In the genomic region with DNA sequence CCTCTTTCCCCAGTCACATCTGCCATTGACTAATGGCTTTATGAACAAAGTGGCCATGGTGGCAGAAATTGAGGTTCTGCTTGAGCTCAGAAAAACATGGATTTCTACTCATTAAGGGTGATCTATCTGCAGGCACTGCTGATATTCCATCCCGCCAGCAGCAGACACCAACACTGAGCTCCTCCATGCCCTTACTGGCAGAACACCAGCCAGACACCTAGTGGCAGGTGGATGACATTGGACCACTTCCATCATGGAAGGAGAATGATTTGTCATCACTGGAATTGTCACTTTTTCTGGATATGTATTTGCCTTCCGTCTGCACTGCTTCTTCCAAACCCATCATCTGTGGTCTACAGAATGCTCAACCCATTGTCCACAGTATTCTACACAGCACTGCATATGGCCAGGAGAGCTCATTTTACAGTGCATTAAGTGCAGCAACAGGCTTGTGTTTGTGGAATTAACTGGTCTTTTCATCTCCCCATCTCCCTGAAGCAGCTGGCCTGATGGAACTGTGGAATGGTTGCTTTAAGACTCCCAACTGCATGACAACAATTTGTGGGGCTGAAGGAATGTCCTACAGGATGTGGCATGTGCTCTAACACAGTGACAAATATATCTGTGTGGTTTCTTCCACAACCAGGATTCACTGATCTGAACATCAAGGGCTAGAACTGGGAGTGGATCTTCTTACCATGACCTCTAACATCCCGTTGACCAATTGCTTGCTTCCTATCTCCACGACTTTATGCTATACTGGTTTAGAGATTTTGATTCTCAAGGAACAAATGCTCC, we compare ENCODE assay signal across 1 cellular context.
TF ChIP-seq lines count a peak whose summit lies in the region.

No MANE protein-coding gene starts in this region.

TF ChIP-seq in HCT116, 20 proteins besides CTCF, POLR2A, EP300 and RAD21 (continued from another document):
- TF ChIP-seq REST (IDR thresholded peaks at IDR 0.05; ENCODE audit: low read depth) (no peak), ZFX (IDR thresholded peaks at IDR 0.05) (no peak), YY1 (IDR thresholded peaks at IDR 0.05; ENCODE audit: extremely low read depth, insufficient replicate concordance, low read depth, low read length) (no peak), EZH2phosphoT487 (IDR thresholded peaks at IDR 0.05; ENCODE audit: borderline replicate concordance) (no peak), ELF1 (IDR thresholded peaks at IDR 0.05; ENCODE audit: borderline replicate concordance, low read depth) (no peak), FOSL1 (IDR thresholded peaks at IDR 0.05; ENCODE audit: low read depth) (no peak), EZH2 (IDR thresholded peaks at IDR 0.05) (no peak)
